Comparison of ENCODE assay signal across 8 cellular contexts in the genomic region with DNA sequence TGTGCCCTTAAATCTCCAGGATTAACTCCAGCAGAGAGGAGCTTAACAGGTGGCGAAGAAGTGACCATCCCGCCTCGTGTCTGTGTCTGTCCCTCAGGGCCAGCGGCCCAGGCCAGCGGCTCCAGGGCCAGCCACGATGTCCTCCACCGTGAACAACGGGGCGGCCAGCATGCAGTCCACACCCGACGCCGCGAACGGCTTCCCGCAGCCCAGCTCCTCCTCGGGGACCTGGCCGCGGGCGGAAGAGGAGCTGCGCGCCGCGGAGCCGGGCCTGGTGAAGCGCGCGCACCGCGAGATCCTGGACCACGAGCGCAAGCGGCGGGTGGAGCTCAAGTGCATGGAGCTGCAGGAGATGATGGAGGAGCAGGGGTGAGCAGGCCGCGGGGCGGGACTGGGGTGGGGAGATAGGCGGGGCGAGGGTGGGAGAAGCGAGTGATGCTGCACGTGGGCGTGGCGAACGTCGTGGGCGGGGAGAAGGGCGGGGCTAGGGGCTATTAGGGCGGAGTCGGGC. TPM values are rescaled to one million over a fixed set of nuclear protein-coding genes. Genes with fewer than 3 reads are reported as not detected.
A peak's percentile ranks its signal among the peaks of the same experiment; 100 is the strongest.
DNase-seq lines count a peak whose midpoint lies in the region; ATAC-seq lines count a peak whose summit lies in the region.

No MANE protein-coding gene starts in this region.

- ATAC-seq in GM18909 (IDR thresholded peaks at IDR 0.05; ENCODE audit: poor library complexity, unreplicated experiment) (peak; percentile 51), left lobe of liver (peak; percentile 84), HG03097 (IDR thresholded peaks at IDR 0.05; ENCODE audit: low FRiP score, unreplicated experiment) (no peak), HG03457 (IDR thresholded peaks at IDR 0.05; ENCODE audit: unreplicated experiment) (no peak)

- DNase-seq in NCI-H1048 (lab: John Stamatoyannopoulos, UW) (peak; percentile 63), left lobe of liver (ENCODE audit: low spot score) (peak; percentile 52)
- peak; percentile 69 for DNase-seq in activated CD4-positive, alpha-beta T cell treated with anti-CD3 and anti-CD28 coated beads, Interleukin-2, amount 50 U/mL, for 1 hour
- DNase-seq in stimulated activated CD4-positive, alpha-beta T cell treated with anti-CD3 and anti-CD28 coated beads, Interleukin-4, amount 100 ng/mL, for 48 hours (ENCODE audit: low read depth in 2 of 2) = peak; percentile 81 to 87

- peak overlapping the region; percentile 21 for H3K27ac ChIP-seq in cingulate gyrus (ENCODE audit: low read depth, low read length)

RNA-seq across cellular contexts. Expression of a gene that starts 33.3 kb away (rescaled TPM):
- 0.20 TPM for total RNA-seq in left lobe of liver

Comparison
In these comparisons a context has a peak if more than half of its experiments do, and no peak if none do; other contexts are left out.
1. ATAC-seq: peak in GM18909 (single experiment) and left lobe of liver (single experiment); none in HG03097 (single experiment) and HG03457 (single experiment).
2. Peak in every context shown above with its lines, with median percentiles within 50 percentile points of each other: DNase-seq.